Comparison of ENCODE assay signal across 8 cellular contexts in the genomic region with DNA sequence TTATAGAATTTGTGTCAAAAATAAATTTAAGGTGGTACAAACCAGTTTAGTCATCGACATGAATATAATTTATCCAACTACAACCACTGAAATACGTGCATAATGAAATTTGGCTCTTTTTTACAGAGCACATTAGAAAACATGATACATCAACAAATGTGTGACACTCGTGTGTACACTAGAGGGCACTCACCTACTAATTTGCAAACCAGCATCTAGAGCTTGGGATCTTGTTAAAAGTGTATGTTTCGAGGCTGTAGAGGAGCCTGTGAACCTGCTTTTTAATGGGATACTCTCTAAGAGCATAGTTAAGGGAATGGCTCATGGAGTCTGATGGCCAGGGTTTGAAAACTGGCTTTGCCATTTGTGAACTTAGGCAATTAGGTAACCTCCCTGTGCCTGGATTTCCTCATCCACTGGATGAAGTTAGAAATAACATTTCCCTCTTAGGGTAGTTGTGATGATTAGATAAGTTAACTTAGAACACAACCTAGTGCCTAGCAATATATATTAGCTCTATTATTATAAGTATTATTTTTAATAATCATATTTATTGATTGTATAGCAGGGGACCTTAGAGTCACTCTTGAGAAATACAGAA. TPM values are rescaled to one million over a fixed set of nuclear protein-coding genes. Genes with fewer than 3 reads are reported as not detected.
DNase-seq lines count a peak whose midpoint lies in the region; ATAC-seq, FAIRE-seq and TF ChIP-seq lines count a peak whose summit lies in the region.

No MANE protein-coding gene starts in this region.

- no peaks in the 10 kb centered on the region for H3K4me1 Mint-ChIP-seq in GM23338

- no peak overlapping the region for H3K4me3 Mint-ChIP-seq in GM23338

- H3K9ac ChIP-seq in KMS-11 = no peak overlapping the region

- POLR2A ChIA-PET in AG04450 (lab: Yijun Ruan, JAX) = no interaction called here

- H3K27me3 Mint-ChIP-seq in GM23338 (ENCODE audit: insufficient read depth, low read depth, poor library complexity) = no peaks in the 10 kb centered on the region

- no peaks in the 10 kb centered on the region for H3K36me3 Mint-ChIP-seq in GM23338 (ENCODE audit: low read depth)

- H3K27ac Mint-ChIP-seq in GM23338 = no peak overlapping the region

- H3K36me3 ChIP-seq in GM23338 (ENCODE audit: insufficient read depth) (no peaks in the 10 kb centered on the region), KMS-11 (ENCODE audit: insufficient read depth) (no peaks in the 10 kb centered on the region)

- no peaks in the 10 kb centered on the region for H3K9me3 Mint-ChIP-seq in GM23338

- no peaks in the 10 kb centered on the region for H3F3A ChIP-seq in GM23338 (replicated peaks; ENCODE audit: low read depth)

- H2AFZ ChIP-seq in GM23338 (no peak overlapping the region), KMS-11 (ENCODE audit: low read depth) (no peak overlapping the region)

- H3K4me2 ChIP-seq in GM23338 (no peak overlapping the region), KMS-11 (no peak overlapping the region)

- peak; percentile 47 for DNase-seq in AG04450 (ENCODE audit: low read depth, low spot score)
- DNase-seq in GM23338 (ENCODE audit: low spot score) = peak; percentile 74
- peak; percentile 69 to 77 for DNase-seq in SHP77 (lab: John Stamatoyannopoulos, UW)
- peak; percentile 22 for DNase-seq in epithelial cell of prostate (ENCODE audit: low read depth, low spot score)
- peak; percentile 30 for DNase-seq in mucosa of gallbladder (ENCODE audit: low spot score)
- DNase-seq in activated T-cell treated with anti-CD3 and anti-CD28 coated beads, Interleukin-2, amount 50 U/mL, for 1 hour = no peak

- H3K4me3 ChIP-seq in AG04450 (ENCODE audit: low read depth, low read length) (no peak overlapping the region), GM23338 (no peak overlapping the region), KMS-11 (IDR thresholded peaks at IDR 0.05; ENCODE audit: insufficient read depth, low read depth, low read length) (no peak overlapping the region)

- H3K27ac ChIP-seq in AG04450 (ENCODE audit: low read depth, low read length) (no peak overlapping the region), GM23338 (ENCODE audit: low read depth) (no peak overlapping the region), KMS-11 (no peak overlapping the region), epithelial cell of prostate (no peak overlapping the region)

- no peaks in the 10 kb centered on the region for H3K9me3 ChIP-seq in AG04450 (ENCODE audit: control insufficient read depth, insufficient read depth, low read length)

- no peaks in the 10 kb centered on the region for H3K9me2 ChIP-seq in GM23338 (ENCODE audit: insufficient read depth)

- H3K4me1 ChIP-seq in GM23338 (ENCODE audit: insufficient read depth) = no peaks in the 10 kb centered on the region
- no peaks in the 10 kb centered on the region for H3K4me1 ChIP-seq in KMS-11 (ENCODE audit: low read depth, poor library complexity, severe bottlenecking)

- FAIRE-seq in G401.6 (lab: Jason Lieb, UNC) = peak; percentile 83

- peak; percentile 89 for ATAC-seq in GM23338

- TF ChIP-seq CTCF in AG04450 (IDR thresholded peaks at IDR 0.05; ENCODE audit: low read depth, low read length) (peak; percentile 85), GM23338 (conservative IDR thresholded peaks at IDR 0.05; ENCODE audit: low read depth in 2 of 2) (peak; percentile 88 to 89), KMS-11 (conservative IDR thresholded peaks at IDR 0.05; ENCODE audit: low read depth, low read length) (peak; percentile 83)

- H3K27me3 ChIP-seq in AG04450 (ENCODE audit: control insufficient read depth, insufficient read depth, low read length) (no peaks in the 10 kb centered on the region), GM23338 (ENCODE audit: insufficient read depth) (no peaks in the 10 kb centered on the region), KMS-11 (ENCODE audit: insufficient read depth, low read depth) (no peaks in the 10 kb centered on the region)

- H4K20me1 ChIP-seq in GM23338 (replicated peaks; ENCODE audit: insufficient read depth) (no peaks in the 10 kb centered on the region), KMS-11 (ENCODE audit: insufficient read depth) (no peaks in the 10 kb centered on the region)

- H3K79me2 ChIP-seq in GM23338 (replicated peaks; ENCODE audit: insufficient read depth) = no peaks in the 10 kb centered on the region
- no peaks in the 10 kb centered on the region for H3K79me2 ChIP-seq in KMS-11 (ENCODE audit: insufficient read depth, low read depth)

- CTCF ChIA-PET in AG04450 (lab: Charles Lee) = interaction anchor here (0.6 to 7.0 kb wide), 37 partner anchors 9 to 394 kb away, joined by 3 to 212 read pairs (median 4); partner anchors contain the start of gene CPOX

TF ChIP-seq in GM23338, 12 proteins besides CTCF, POLR2A, EP300 and RAD21:
- TF ChIP-seq ETS1 (IDR thresholded peaks at IDR 0.05) = no peak
- TF ChIP-seq JUNB (IDR thresholded peaks at IDR 0.05; ENCODE audit: unreplicated experiment) = no peak

RNA-seq across cellular contexts. Expression of gene CPOX, which starts 8.8 kb away (rescaled TPM):
- polyA plus RNA-seq in AG04450 (2011; rRNA removed) (15.7 and 19.6 TPM in 2 replicates), GM23338 (2016; fragmentation: Nextera tagmentation; extraction: Ambion mirVana) (12.4 and 13.3 TPM in 2 replicates)
- polyA minus RNA-seq in AG04450 (2011; rRNA and poly(A)+ RNA removed) = 8.9 and 9.4 TPM in 2 replicates
- total RNA-seq in GM23338 (2014; rRNA removed; shearing (Covaris generic)) = 32.5 and 38.3 TPM in 2 replicates
- total RNA-seq in mucosa of gallbladder = 16.7 TPM
